In genomic region chr19:18090545-18091216, GRCh38 we compare ENCODE assay signal across 2 cellular contexts.
TF ChIP-seq lines count a peak whose summit lies in the region.

No MANE protein-coding gene starts in this region.

TF ChIP-seq in SK-N-SH, 30 proteins besides CTCF, POLR2A, EP300 and RAD21 (continued from another document):
- 0 out of 2 replicates have a peak, but pooled peaks have one; percentile 47 for TF ChIP-seq REST (IDR thresholded peaks at IDR 0.05; ENCODE audit: low read depth, low read length)

TF ChIP-seq in SK-N-SH treated with all-trans-retinoic acid at 6 μM for 48 hours, 23 proteins besides CTCF, POLR2A, EP300 and RAD21 (continued from another document):
- TF ChIP-seq RARB (CRISPR knock-in tag; IDR thresholded peaks at IDR 0.05) (no peak), ARNTL (CRISPR knock-in tag; IDR thresholded peaks at IDR 0.05; ENCODE audit: borderline replicate concordance, low read depth) (no peak), ZNF565 (CRISPR knock-in tag; conservative IDR thresholded peaks at IDR 0.05; ENCODE audit: low read depth) (no peak), ESRRG (CRISPR knock-in tag; IDR thresholded peaks at IDR 0.05) (no peak), SNAI2 (CRISPR knock-in tag; IDR thresholded peaks at IDR 0.05) (no peak), ZNF8 (CRISPR knock-in tag; IDR thresholded peaks at IDR 0.05) (no peak)
